In genomic region chr5:173288632-173289031, GRCh38 we compare ENCODE assay signal across 27 cellular contexts. TPM values are rescaled to one million over a fixed set of nuclear protein-coding genes. Genes with fewer than 3 reads are reported as not detected.
DNase-seq lines count a peak whose midpoint lies in the region; ATAC-seq, FAIRE-seq and TF ChIP-seq lines count a peak whose summit lies in the region.
"Had no signal": no experiment of that assay in that cellular context is flagged by ENCODE, and none has a peak within 500 bp of the region (broad histone marks: within the 10 kb centered on the region; RNA-seq: fewer than 3 reads in every experiment).

No MANE protein-coding gene starts in this region.

- H3K9me1 ChIP-seq in K562 (ENCODE audit: control insufficient read depth, insufficient read depth, low read length) = no peaks in the 10 kb centered on the region

- no peak overlapping the region for H3K23ac ChIP-seq in H1 (ENCODE audit: insufficient read length)

- no peak overlapping the region for H3K27ac ChIP-seq in K562 (ENCODE audit: extremely low read depth, low read depth, low read length)
- H3K27ac ChIP-seq in H1 (ENCODE audit: low read depth, low read length) = no peak overlapping the region
- H3K27ac ChIP-seq: BLaER1 had no signal

- no peak overlapping the region for H3K14ac ChIP-seq in H1 (ENCODE audit: insufficient read length)

- no peak for TF ChIP-seq EP300 in K562 (IDR thresholded peaks at IDR 0.05; ENCODE audit: low read length)
- TF ChIP-seq EP300 in H1 (IDR thresholded peaks at IDR 0.05; ENCODE audit: borderline replicate concordance in 1 of 2, low read depth in 2 of 2, low read length in 2 of 2) = no peak

- H3K4ac ChIP-seq in H1 (replicated peaks; ENCODE audit: insufficient read length, low read depth, low read length) = no peak overlapping the region

- 4% methylated on average over 4 of the region's 4 CpGs for WGBS in K562 (ENCODE audit: insufficient coverage, low coverage, missing lambda C conversion rate)
- 88% methylated on average over 4 of the region's 4 CpGs; no CpG with 5 or more reads in 1 of the 2 experiments for WGBS in H1 (ENCODE audit: extremely low coverage in 1 of 2, insufficient coverage in 1 of 2, insufficient read length in 1 of 2, insufficient replicate concordance in 2 of 2, low coverage in 1 of 2, low lambda C conversion rate in 2 of 2, missing lambda C conversion rate in 1 of 2), 2 experiments

- no peak overlapping the region for H2BK12ac ChIP-seq in H1 (ENCODE audit: low read depth, low read length)

- no peak for TF ChIP-seq POLR2A in K562 (conservative IDR thresholded peaks at IDR 0.05)
- no peak for TF ChIP-seq POLR2A in H1 (IDR thresholded peaks at IDR 0.05; ENCODE audit: control extremely low read depth in 1 of 2, low read depth in 2 of 2, low read length in 2 of 2)

- H3K18ac ChIP-seq in H1 (ENCODE audit: extremely low read depth, low read length) = no peak overlapping the region

- ATAC-seq in K562 = no peak
- ATAC-seq: GM12878 had no signal

- no peak overlapping the region for H3K4me2 ChIP-seq in K562 (ENCODE audit: insufficient read depth, low read length)
- no peak overlapping the region for H3K4me2 ChIP-seq in H1 (ENCODE audit: insufficient read depth in 1 of 2, low read depth in 2 of 2, low read length in 2 of 2)
- H3K4me2 ChIP-seq: BLaER1 had no signal

- no peak for FAIRE-seq in K562 (lab: Jason Lieb, UNC)
- FAIRE-seq in H1 (lab: Jason Lieb, UNC) = no peak
- FAIRE-seq: A204.1, GM12878, GM12892, GM18507 had no signal

- no peaks in the 10 kb centered on the region for H3K79me1 ChIP-seq in H1 (ENCODE audit: low read depth, low read length)

- H3K79me2 ChIP-seq in K562 (ENCODE audit: control insufficient read depth, insufficient read depth, low read length) (no peaks in the 10 kb centered on the region), H1 (ENCODE audit: control insufficient read depth in 1 of 2, insufficient read depth in 2 of 2, low read length in 2 of 2) (no peaks in the 10 kb centered on the region)

- H3K4me1 ChIP-seq in K562 (replicated peaks in 1 of 2; ENCODE audit: control insufficient read depth in 2 of 2, insufficient read depth in 2 of 2, low read length in 2 of 2) = peaks cover 2 to 4% of the 10 kb centered on the region in 2 experiments; a peak in 3 of 5 replicates
- H3K4me1 ChIP-seq in H1 (replicated peaks in 1 of 4; ENCODE audit: control insufficient read depth in 3 of 4, insufficient read depth in 4 of 4, low read length in 3 of 4) = peaks cover 3 to 18% (median 8%) of the 10 kb centered on the region in 4 experiments; a peak in 6 of 7 replicates

- no peak for TF ChIP-seq CTCF in K562 (IDR thresholded peaks at IDR 0.05 in 2 of 3, conservative IDR thresholded peaks at IDR 0.05 in 1 of 3; ENCODE audit: insufficient read depth in 2 of 3, low read depth in 1 of 3, low read length in 3 of 3)
- no peak for TF ChIP-seq CTCF in H1 (IDR thresholded peaks at IDR 0.05; ENCODE audit: control extremely low read depth in 1 of 3, insufficient read depth in 1 of 3, low read depth in 1 of 3, low read length in 3 of 3)

- intact Hi-C loops in K562 (cut with micrococcal nuclease) = no loop called here

- H3K9ac ChIP-seq in K562 (ENCODE audit: insufficient read depth in 1 of 2, low read depth in 2 of 2, low read length in 2 of 2) = no peak overlapping the region
- H3K9ac ChIP-seq in H1 (replicated peaks in 1 of 4; ENCODE audit: extremely low read depth in 1 of 4, low read depth in 3 of 4, low read length in 3 of 4) = no peak overlapping the region
- H3K9ac ChIP-seq: BLaER1 had no signal

- no peak overlapping the region for H4K8ac ChIP-seq in H1 (ENCODE audit: extremely low read depth, insufficient read depth, low read length)

- no peak overlapping the region for H2BK120ac ChIP-seq in H1 (replicated peaks; ENCODE audit: low read depth, low read length)

- H3K36me3 ChIP-seq in K562 (ENCODE audit: control insufficient read depth, insufficient read depth, low read length) (no peaks in the 10 kb centered on the region), H1 (ENCODE audit: control insufficient read depth in 2 of 4, insufficient read depth in 4 of 4, low read length in 3 of 4) (no peaks in the 10 kb centered on the region)
- H3K36me3 ChIP-seq: BE2C, BLaER1 had no signal

- POLR2A ChIA-PET in K562 (lab: Yijun Ruan, JAX) = no interaction called here
- POLR2A ChIA-PET in H1 (lab: Charles Lee; ENCODE audit: partially characterized antibody) = interaction anchor here (4.9 to 25.8 kb wide), 2 partner anchors 27 to 40 kb away, joined by 32 to 536 read pairs; partner anchors contain the start of gene STC2

- peaks cover 7% of the 10 kb centered on the region; the same call in 1 of the 2 replicates for H3K23me2 ChIP-seq in H1 (ENCODE audit: low read depth, low read length)

- H3K4me3 ChIP-seq in K562 = no peak overlapping the region
- H3K4me3 ChIP-seq in H1 (ENCODE audit: extremely low read depth in 1 of 4, insufficient read depth in 2 of 4, low read depth in 3 of 4, low read length in 4 of 4) = no peak overlapping the region
- H3K4me3 ChIP-seq: BLaER1, GM12878 had no signal

- peak overlapping the region; percentile 72; the same call in 1 of the 2 replicates for H2BK20ac ChIP-seq in H1 (ENCODE audit: low read length)

- no peak overlapping the region for H2BK5ac ChIP-seq in H1 (ENCODE audit: low read depth, low read length)

- H2BK15ac ChIP-seq in H1 (ENCODE audit: low read length) = no peak overlapping the region

- H2AFZ ChIP-seq in K562 (ENCODE audit: low read depth, low read length) = no peak overlapping the region
- no peak overlapping the region for H2AFZ ChIP-seq in H1 (ENCODE audit: low read length)

- no peak overlapping the region for H3K56ac ChIP-seq in H1 (replicated peaks; ENCODE audit: insufficient read length, low read depth, low read length)

- H3K9me3 ChIP-seq in K562 (replicated peaks; ENCODE audit: control insufficient read depth, insufficient read depth, low read depth, low read length) (no peaks in the 10 kb centered on the region), H1 (ENCODE audit: insufficient read depth in 2 of 2, low read depth in 1 of 2, low read length in 1 of 2) (peaks cover 0 to 3% of the 10 kb centered on the region in 2 experiments; a peak in 1 of 4 replicates)
- H3K9me3 ChIP-seq: BE2C had no signal

- in situ Hi-C loops in K562 (cut with MboI) = no loop called here

- H4K91ac ChIP-seq in H1 (replicated peaks; ENCODE audit: insufficient read length, low read length) = no peak overlapping the region

- no peak overlapping the region for H2AK5ac ChIP-seq in H1 (ENCODE audit: low read depth, low read length)

- H3K27me3 ChIP-seq in K562 (ENCODE audit: control insufficient read depth in 2 of 2, insufficient read depth in 2 of 2, low read length in 2 of 2) (peaks cover 23 to 39% of the 10 kb centered on the region in 2 experiments), H1 (replicated peaks in 1 of 4; ENCODE audit: control insufficient read depth in 3 of 4, extremely low read depth in 1 of 4, insufficient read depth in 3 of 4, low read length in 3 of 4) (peaks cover 0 to 7% (median 6%) of the 10 kb centered on the region in 4 experiments; a peak in 6 of 7 replicates)

- TF ChIP-seq RAD21 in K562 (CRISPR knock-in tag; conservative IDR thresholded peaks at IDR 0.05 in 1 of 2, IDR thresholded peaks at IDR 0.05 in 1 of 2) (no peak), H1 (IDR thresholded peaks at IDR 0.05 in 1 of 2, conservative IDR thresholded peaks at IDR 0.05 in 1 of 2; ENCODE audit: low read depth in 2 of 2, low read length in 2 of 2) (no peak)

- no peak overlapping the region for H4K5ac ChIP-seq in H1 (ENCODE audit: insufficient read length, low read depth, low read length)

- CTCF ChIA-PET in K562 (lab: Yijun Ruan, JAX; ENCODE audit: low intra/inter-chr PET ratio) = no interaction called here
- CTCF ChIA-PET in H1 (lab: Charles Lee; ENCODE audit: partially characterized antibody) = interaction anchor here (0.6 to 1.7 kb wide), 8 partner anchors 8 to 284 kb away, joined by 3 to 6 read pairs (median 4); no protein-coding TSS in a partner anchor

- DNase-seq in K562 (ENCODE audit: extremely low read depth in 1 of 4, low spot score in 3 of 4) (no peak), H1 (ENCODE audit: low read depth in 1 of 2, low spot score in 2 of 2) (no peak), dermis blood vessel endothelial cell (no peak)
- no peak for DNase-seq in activated T-cell treated with anti-CD3 and anti-CD28 coated beads, Interleukin-2, amount 50 U/mL, for 48 hours
- DNase-seq: 8988T; ACHN; BE2C; C1 segment of cervical spinal cord; CD4-positive, alpha-beta memory T cell; CD4-positive, CD25-positive, alpha-beta regulatory T cell; CD8-positive, alpha-beta memory T cell; COR-L47; DMS 273 treated with DMSO at 0.1 percent for 48 hours; DMS153; DMS53; DMS79; DND-41; EL; GDM1 had no signal

- no peaks in the 10 kb centered on the region for H4K20me1 ChIP-seq in K562 (replicated peaks; ENCODE audit: control insufficient read depth, insufficient read depth, low read length)
- H4K20me1 ChIP-seq in H1 (replicated peaks in 1 of 2; ENCODE audit: control insufficient read depth in 1 of 2, insufficient read depth in 2 of 2, low read length in 2 of 2) = peaks cover 0 to 2% of the 10 kb centered on the region in 2 experiments
- H4K20me1 ChIP-seq: BLaER1 had no signal

- no TSS peak for BruUV-seq in K562 (replicated peaks; lab: Mats Ljungman, UMichigan)

RNA-seq across cellular contexts. Expression of gene STC2, which starts 39.6 kb away (rescaled TPM):
- 18.5 and 24.8 TPM in 2 replicates for total RNA-seq in K562 (2011; cell fraction: chromatin; rRNA removed; ENCODE audit: low replicate concordance)
- total RNA-seq in K562 (2011; cell fraction: nucleolus; rRNA removed) = 30.9 and 40.0 TPM in 2 replicates
- total RNA-seq in K562 (2011; cell fraction: nucleoplasm; rRNA removed) = 23.3 and 29.5 TPM in 2 replicates
- total RNA-seq in K562 (2014; rRNA removed) = 23.8 and 30.1 TPM in 2 replicates
- total RNA-seq in K562 (2014; rRNA removed; fragmentation: Illumina TruSeq; extraction: Trizol) = 6.5 and 7.4 TPM in 2 replicates
- total RNA-seq in K562 (2015; rRNA removed; fragmentation: Illumina TruSeq; extraction: Trizol) = 7.2 and 8.9 TPM in 2 replicates
- 19.2 and 21.8 TPM in 2 replicates for total RNA-seq in K562 (2021)
- polyA plus RNA-seq in K562 (2011; rRNA removed) = 4.3 and 4.7 TPM in 2 replicates
- 1.9 and 4.0 TPM in 2 replicates for polyA plus RNA-seq in K562 (2011; cell fraction: cytosol; rRNA removed)
- 8.8 and 11.6 TPM in 2 replicates for polyA plus RNA-seq in K562 (2011; cell fraction: nucleus; rRNA removed)
- 8.1 and 31.8 TPM in 2 replicates for polyA plus RNA-seq in K562 (2012)
- polyA plus RNA-seq in K562 (2014; fragmentation: Illumina TruSeq; extraction: Trizol) = 11.4 and 16.1 TPM in 2 replicates
- under 1 TPM; 0.62 to 0.63 TPM for polyA plus RNA-seq in K562 (2014; fragmentation: Nextera tagmentation; extraction: Ambion mirVana)
- 25.6 and 31.7 TPM in 2 replicates for polyA plus RNA-seq in K562 (2014; rRNA removed)
- polyA minus RNA-seq in K562 (2011; rRNA and poly(A)+ RNA removed) = 4.0 and 5.4 TPM in 2 replicates
- 3.7 and 4.5 TPM in 2 replicates for polyA minus RNA-seq in K562 (2011; cell fraction: cytosol; rRNA and poly(A)+ RNA removed)
- 16.7 and 17.5 TPM in 2 replicates for polyA minus RNA-seq in K562 (2011; cell fraction: nucleus; rRNA and poly(A)+ RNA removed)
- total RNA-seq in H1 (2021; fragmentation: NEBNext Ultra II Directional; extraction: Animal tissue kit (Norgen Biotek cat#: 25700)) = 40.0 and 53.1 TPM in 2 replicates
- polyA plus RNA-seq in H1 (2011; rRNA removed) = 26.4 and 52.2 TPM in 2 replicates
- 118 TPM for polyA plus RNA-seq in H1 (2011; cell fraction: cytosol; rRNA removed)
- 43.8 TPM for polyA plus RNA-seq in H1 (2011; cell fraction: nucleus; rRNA removed)
- polyA plus RNA-seq in H1 (2012, experiment 1 of 2) = 62.3 to 83.5 TPM (median 69.6 TPM) in 4 replicates
- polyA plus RNA-seq in H1 (2012, experiment 2 of 2) = 21.7 TPM
- polyA plus RNA-seq in H1 (2013, experiment 1 of 2) = 25.8 TPM
- 30.5 TPM for polyA plus RNA-seq in H1 (2013, experiment 2 of 2)
- polyA minus RNA-seq in H1 (2011; rRNA and poly(A)+ RNA removed) = 21.7 and 32.5 TPM in 2 replicates
- 81.5 TPM for polyA minus RNA-seq in H1 (2011; cell fraction: cytosol; rRNA and poly(A)+ RNA removed)
- 67.2 TPM for polyA minus RNA-seq in H1 (2011; cell fraction: nucleus; rRNA and poly(A)+ RNA removed)
- 11.7 and 39.3 TPM in 2 replicates for total RNA-seq in dermis blood vessel endothelial cell
- total RNA-seq: CD4-positive, alpha-beta memory T cell; CD4-positive, CD25-positive, alpha-beta regulatory T cell had no signal
- polyA plus RNA-seq: CD14-positive monocyte; CD4-positive, alpha-beta memory T cell; CD4-positive, CD25-positive, alpha-beta regulatory T cell; CD8-positive, alpha-beta memory T cell had no signal

RNA-seq across cellular contexts. Expression of gene NKX2-5, which starts 53.6 kb away (rescaled TPM):
- total RNA-seq in K562 (2011; cell fraction: chromatin; rRNA removed; ENCODE audit: low replicate concordance) = not detected in 2 replicates
- total RNA-seq in K562 (2011; cell fraction: nucleolus; rRNA removed) = not detected in 2 replicates
- total RNA-seq in K562 (2011; cell fraction: nucleoplasm; rRNA removed) = not detected in 2 replicates
- total RNA-seq in K562 (2014; rRNA removed) = not detected in 2 replicates
- total RNA-seq in K562 (2014; rRNA removed; fragmentation: Illumina TruSeq; extraction: Trizol) = not detected in 2 replicates
- not detected in 2 replicates for total RNA-seq in K562 (2015; rRNA removed; fragmentation: Illumina TruSeq; extraction: Trizol)
- total RNA-seq in K562 (2021) = not detected in 2 replicates
- polyA plus RNA-seq in K562 (2011; rRNA removed) = not detected in 2 replicates
- polyA plus RNA-seq in K562 (2011; cell fraction: cytosol; rRNA removed) = not detected in 2 replicates
- polyA plus RNA-seq in K562 (2011; cell fraction: nucleus; rRNA removed) = not detected in 2 replicates
- polyA plus RNA-seq in K562 (2012) = not detected in 2 replicates
- polyA plus RNA-seq in K562 (2014; fragmentation: Illumina TruSeq; extraction: Trizol) = not detected in 2 replicates
- not detected for polyA plus RNA-seq in K562 (2014; fragmentation: Nextera tagmentation; extraction: Ambion mirVana)
- not detected in 2 replicates for polyA plus RNA-seq in K562 (2014; rRNA removed)
- polyA minus RNA-seq in K562 (2011; rRNA and poly(A)+ RNA removed) = not detected in 2 replicates
- not detected in 2 replicates for polyA minus RNA-seq in K562 (2011; cell fraction: cytosol; rRNA and poly(A)+ RNA removed)
- polyA minus RNA-seq in K562 (2011; cell fraction: nucleus; rRNA and poly(A)+ RNA removed) = not detected in 2 replicates
- total RNA-seq in H1 (2021; fragmentation: NEBNext Ultra II Directional; extraction: Animal tissue kit (Norgen Biotek cat#: 25700)) = not detected in 2 replicates
- polyA plus RNA-seq in H1 (2011; rRNA removed) = 0.13 TPM in 1 of 2 replicates, not detected in the other
- polyA plus RNA-seq in H1 (2011; cell fraction: cytosol; rRNA removed) = not detected
- polyA plus RNA-seq in H1 (2011; cell fraction: nucleus; rRNA removed) = 0.21 TPM
- 0.11 TPM in 1 of 4 replicates, not detected in the others for polyA plus RNA-seq in H1 (2012, experiment 1 of 2)
- 0.09 TPM for polyA plus RNA-seq in H1 (2012, experiment 2 of 2)
- 0.12 TPM for polyA plus RNA-seq in H1 (2013, experiment 1 of 2)
- polyA plus RNA-seq in H1 (2013, experiment 2 of 2) = not detected
- polyA minus RNA-seq in H1 (2011; rRNA and poly(A)+ RNA removed) = 0.09 TPM in 1 of 2 replicates, not detected in the other
- not detected for polyA minus RNA-seq in H1 (2011; cell fraction: cytosol; rRNA and poly(A)+ RNA removed)
- polyA minus RNA-seq in H1 (2011; cell fraction: nucleus; rRNA and poly(A)+ RNA removed) = 1.5 TPM
- 0.28 TPM in 1 of 2 replicates, not detected in the other for total RNA-seq in dermis blood vessel endothelial cell
- total RNA-seq: CD4-positive, alpha-beta memory T cell; CD4-positive, CD25-positive, alpha-beta regulatory T cell; G401; GM12878 had no signal
- polyA plus RNA-seq: AG04450; CD14-positive monocyte; CD4-positive, alpha-beta memory T cell; CD4-positive, CD25-positive, alpha-beta regulatory T cell; CD8-positive, alpha-beta memory T cell had no signal
